In genomic region chr20:36499211-36499610, GRCh38 we compare ENCODE assay signal across 29 cellular contexts. TPM values are rescaled to one million over a fixed set of nuclear protein-coding genes. Genes with fewer than 3 reads are reported as not detected.
DNase-seq lines count a peak whose midpoint lies in the region; ATAC-seq and TF ChIP-seq lines count a peak whose summit lies in the region.
"Had no signal": no experiment of that assay in that cellular context is flagged by ENCODE, and none has a peak within 500 bp of the region (broad histone marks: within the 10 kb centered on the region; RNA-seq: fewer than 3 reads in every experiment).

No MANE protein-coding gene starts in this region.

- peak overlapping the region; percentile 78 for H3K27ac Mint-ChIP-seq in T-helper 17 cell
- no peak overlapping the region for H3K27ac Mint-ChIP-seq in mesothelial cell of epicardium
- H3K27ac Mint-ChIP-seq: activated naive CD8-positive, alpha-beta T cell treated with anti-CD3 and anti-CD28 coated beads, Interleukin-2, amount 10 ng/mL, durations not matched to agents 7 days and 5 days had no signal

- no peaks in the 10 kb centered on the region for H3K27me3 Mint-ChIP-seq in T-helper 17 cell
- H3K27me3 Mint-ChIP-seq in mesothelial cell of epicardium (ENCODE audit: low read depth): no peaks in the 10 kb centered on the region
- H3K27me3 Mint-ChIP-seq: activated naive CD8-positive, alpha-beta T cell treated with anti-CD3 and anti-CD28 coated beads, Interleukin-2, amount 10 ng/mL, durations not matched to agents 7 days and 5 days had no signal

- H3K36me3 Mint-ChIP-seq in T-helper 17 cell (ENCODE audit: low read depth) (peaks cover 7% of the 10 kb centered on the region), mesothelial cell of epicardium (peaks cover 23% of the 10 kb centered on the region)

- TF ChIP-seq CTCF in cardiac muscle cell (IDR thresholded peaks at IDR 0.05; ENCODE audit: low read depth, low read length) (no peak), mesothelial cell of epicardium (IDR thresholded peaks at IDR 0.05; ENCODE audit: unreplicated experiment) (no peak)

- no peaks in the 10 kb centered on the region for H3K9me3 ChIP-seq in cardiac muscle cell (ENCODE audit: low read depth)
- H3K9me3 ChIP-seq in T-helper 17 cell (ENCODE audit: control insufficient read depth, low read length, poor library complexity, severe bottlenecking): no peaks in the 10 kb centered on the region
- H3K9me3 ChIP-seq in right cardiac atrium (ENCODE audit: control insufficient read depth, low read length): no peaks in the 10 kb centered on the region
- H3K9me3 ChIP-seq in subcutaneous abdominal adipose tissue (ENCODE audit: control insufficient read depth in 5 of 5, low read length in 5 of 5): no peaks in the 10 kb centered on the region
- H3K9me3 ChIP-seq: suprapubic skin had no signal

- peaks cover 22% of the 10 kb centered on the region for H3K36me3 ChIP-seq in cardiac muscle cell
- peaks cover 14 to 73% (median 66%) of the 10 kb centered on the region in 5 donors for H3K36me3 ChIP-seq in subcutaneous abdominal adipose tissue (ENCODE audit: control insufficient read depth in 5 of 5, insufficient read depth in 5 of 5, low read length in 5 of 5)

- H3K4me1 Mint-ChIP-seq in T-helper 17 cell: peaks cover 10% of the 10 kb centered on the region
- H3K4me1 Mint-ChIP-seq in mesothelial cell of epicardium: no peaks in the 10 kb centered on the region

- intact Hi-C loops in cardiac septum (cut with DNase I) (loop anchor here (5.0 kb wide), 1 partner anchor 37 kb away; no protein-coding TSS in a partner anchor), right cardiac atrium (cut with DNase I) (no loop called here)

- no peak overlapping the region for H3K4me3 ChIP-seq in cardiac muscle cell
- H3K4me3 ChIP-seq in right cardiac atrium (ENCODE audit: low read length): no peak overlapping the region
- no peak overlapping the region for H3K4me3 ChIP-seq in subcutaneous abdominal adipose tissue (ENCODE audit: low read depth in 1 of 5, low read length in 5 of 5)
- H3K4me3 ChIP-seq: hepatocyte, neural progenitor cell, suprapubic skin had no signal

- no peaks in the 10 kb centered on the region for H3K27me3 ChIP-seq in cardiac muscle cell
- no peaks in the 10 kb centered on the region for H3K27me3 ChIP-seq in right cardiac atrium (ENCODE audit: control insufficient read depth, insufficient read depth)
- H3K27me3 ChIP-seq in subcutaneous abdominal adipose tissue (ENCODE audit: control insufficient read depth in 5 of 5, insufficient read depth in 4 of 5, low read length in 5 of 5): no peaks in the 10 kb centered on the region
- H3K27me3 ChIP-seq: hepatocyte, neural progenitor cell, suprapubic skin had no signal

- H3K9me3 Mint-ChIP-seq in mesothelial cell of epicardium: no peaks in the 10 kb centered on the region
- H3K9me3 Mint-ChIP-seq: activated naive CD8-positive, alpha-beta T cell treated with anti-CD3 and anti-CD28 coated beads, Interleukin-2, amount 10 ng/mL, durations not matched to agents 7 days and 5 days; neural progenitor cell had no signal

- ATAC-seq in T-helper 17 cell: no peak
- no peak for ATAC-seq in right cardiac atrium
- ATAC-seq: HCT116, Panc1 had no signal

- WGBS in right cardiac atrium: 88% methylated on average over 26 of the region's 26 CpGs

- DNase-seq in cardiac muscle cell (ENCODE audit: low read depth in 1 of 2, low spot score in 1 of 2) (no peak), cardiac septum (ENCODE audit: low spot score) (no peak), T-helper 17 cell (no peak), right cardiac atrium (no peak), D341Med (ENCODE audit: low spot score) (no peak), mesothelial cell of epicardium (ENCODE audit: low spot score in 2 of 2, unreplicated experiment in 2 of 2) (no peak)
- DNase-seq in stimulated activated CD4-positive, alpha-beta T cell treated with anti-CD3 and anti-CD28 coated beads, Interleukin-4, amount 100 ng/mL, for 1 hour: no peak
- DNase-seq: activated CD4-positive, alpha-beta T cell treated with anti-CD3 and anti-CD28 coated beads for 4 hours; activated CD8-positive, alpha-beta memory T cell treated with anti-CD3 and anti-CD28 coated beads for 24 hours; activated effector memory CD4-positive, alpha-beta T cell treated with anti-CD3 and anti-CD28 coated beads, Interleukin-2, amount 50 U/mL, for 16 hours; activated naive CD8-positive, alpha-beta T cell treated with anti-CD3 and anti-CD28 coated beads, Interleukin-2, amount 10 ng/mL, durations not matched to agents 7 days and 5 days; activated T-cell treated with anti-CD3 and anti-CD28 coated beads for 4 hours; DND-41; GF-D8; mammary epithelial cell; NCI-H1694 treated with DMSO at 0.1 percent for 48 hours; NCI-H446 treated with DMSO at 0.1 percent for 48 hours; NCI-H774; SHP77 treated with DMSO at 0.1 percent for 48 hours; stimulated activated CD4-positive, alpha-beta T cell treated with anti-CD3 and anti-CD28 coated beads, Interleukin-4, amount 100 ng/mL, for 4 hours; SW 1271; T1000 had no signal

- H3K27ac ChIP-seq in cardiac muscle cell: peak overlapping the region; percentile 83
- peak overlapping the region; percentile 2 for H3K27ac ChIP-seq in right cardiac atrium (ENCODE audit: low read length)
- peak overlapping the region; percentile 93 for H3K27ac ChIP-seq in subcutaneous abdominal adipose tissue (ENCODE audit: low read depth, low read length)
- H3K27ac ChIP-seq: hepatocyte, suprapubic skin, VCaP had no signal

- H3K4me1 ChIP-seq in cardiac muscle cell (ENCODE audit: low read depth) (peaks cover 18% of the 10 kb centered on the region), right cardiac atrium (ENCODE audit: control insufficient read depth, insufficient read depth, low read length) (peaks cover 8% of the 10 kb centered on the region), subcutaneous abdominal adipose tissue (ENCODE audit: control insufficient read depth in 5 of 5, insufficient read depth in 5 of 5, low read length in 5 of 5) (peaks cover 2 to 37% (median 11%) of the 10 kb centered on the region in 5 donors)

- no peak overlapping the region for H3K9ac ChIP-seq in subcutaneous abdominal adipose tissue (ENCODE audit: low read length in 5 of 5)
- H3K9ac ChIP-seq: neural progenitor cell had no signal

- H3K4me3 Mint-ChIP-seq in T-helper 17 cell: no peak overlapping the region
- no peak overlapping the region for H3K4me3 Mint-ChIP-seq in mesothelial cell of epicardium
- H3K4me3 Mint-ChIP-seq: activated naive CD8-positive, alpha-beta T cell treated with anti-CD3 and anti-CD28 coated beads, Interleukin-2, amount 10 ng/mL, durations not matched to agents 7 days and 5 days; neural progenitor cell had no signal

RNA-seq across cellular contexts. Expression of gene MYL9, which starts 42.1 kb away (rescaled TPM):
- total RNA-seq in cardiac muscle cell: 579 and 882 TPM in 2 replicates
- 1,085 and 1,624 TPM in 2 replicates for polyA plus RNA-seq in cardiac muscle cell
- 2,307 TPM for total RNA-seq in cardiac septum
- 100 to 1,000 TPM in 1 of 2 donors, 1 to 10 TPM in 1; 3.4 to 125 TPM for total RNA-seq in T-helper 17 cell
- 1,000 to 10,000 TPM; 1,717 to 2,567 (median 2,144) TPM for total RNA-seq in right cardiac atrium
- 1,393 TPM for polyA plus RNA-seq in right cardiac atrium
- 235 to 248 TPM (median 238 TPM) in 3 replicates for total RNA-seq in mesothelial cell of epicardium

Comparison
In these comparisons a context has a peak if more than half of its experiments do, and no peak if none do; other contexts are left out.
1. H3K27ac ChIP-seq: peak in every context shown above with its lines; median percentile 93 in subcutaneous abdominal adipose tissue; 83 in cardiac muscle cell; 2 in right cardiac atrium.